In the genomic region with DNA sequence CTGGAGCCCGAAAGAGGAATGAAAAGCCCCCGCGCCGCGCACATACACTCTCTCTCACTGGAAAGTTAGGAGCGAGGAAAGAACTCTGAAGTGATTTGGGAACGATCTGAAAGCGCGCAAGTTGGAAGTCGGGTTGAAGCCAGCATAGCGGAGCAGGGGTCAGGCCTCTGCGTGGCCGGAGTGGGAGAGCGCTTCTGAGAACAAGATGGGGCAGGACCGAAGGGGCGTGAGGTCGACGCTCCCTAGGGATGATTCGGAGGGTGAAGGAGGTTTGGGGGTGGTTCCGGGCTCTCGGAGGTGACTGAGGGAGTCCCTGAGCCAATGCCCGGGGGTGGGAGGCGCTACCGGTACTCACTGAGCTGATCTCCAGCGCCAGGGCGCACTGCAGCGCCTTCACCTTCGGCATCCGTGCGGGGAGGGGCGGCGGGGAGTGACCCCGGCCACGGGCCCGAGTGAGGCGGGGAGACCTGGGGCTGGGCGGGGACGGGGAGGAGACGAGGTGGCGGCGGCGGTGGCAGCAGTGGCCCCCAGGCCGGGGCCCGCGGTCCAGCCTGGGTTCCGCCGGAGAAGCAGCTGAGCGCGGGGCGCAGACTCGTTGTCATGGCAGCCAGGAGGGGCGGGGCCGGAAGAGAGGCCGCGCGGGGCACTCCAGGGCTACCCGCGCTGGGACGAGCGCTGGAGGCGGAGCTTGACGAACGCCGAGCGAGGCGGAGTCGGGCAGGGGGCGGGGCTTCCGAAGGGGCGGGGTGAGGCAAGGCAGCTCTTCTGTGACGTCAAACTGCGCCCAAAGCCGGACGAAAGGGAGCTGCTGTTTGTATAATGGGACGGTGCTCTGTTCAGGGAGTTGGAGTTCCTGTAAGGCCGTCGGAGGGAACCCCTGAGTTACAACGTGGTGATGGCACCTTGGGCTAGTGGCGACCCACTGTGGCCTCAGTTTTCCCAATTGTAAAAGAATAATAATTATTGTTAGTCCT, we compare ENCODE assay signal across 8 cellular contexts. TPM values are rescaled to one million over a fixed set of nuclear protein-coding genes. Genes with fewer than 3 reads are reported as not detected.
DNase-seq lines count a peak whose midpoint lies in the region; ATAC-seq and TF ChIP-seq lines count a peak whose summit lies in the region.

A gene (minus strand): TSS at position 602 of the 974 bp plus-strand sequence. CDS start 196 bp downstream, at position 406.

- peak; percentile 100 for ATAC-seq in GM18502 (IDR thresholded peaks at IDR 0.05; ENCODE audit: poor library complexity, unreplicated experiment)
- ATAC-seq in HG02938 (IDR thresholded peaks at IDR 0.05; ENCODE audit: unreplicated experiment) = peak; percentile 98

- intact Hi-C loops in sigmoid colon (cut with DNase I) = loop anchor here (5.0 kb wide), 1 partner anchor 300 kb away; no protein-coding TSS in a partner anchor

- no peak for TF ChIP-seq EP300 in sigmoid colon (IDR thresholded peaks at IDR 0.05)

- H3K9me3 ChIP-seq in iPS-15b (ENCODE audit: control insufficient read depth, insufficient read depth, low read length) (no peaks in the 10 kb centered on the region), sigmoid colon (no peaks in the 10 kb centered on the region)

- H3K36me3 ChIP-seq in iPS-15b (ENCODE audit: control insufficient read depth, insufficient read depth, low read length) (no peaks in the 10 kb centered on the region), sigmoid colon (no peaks in the 10 kb centered on the region)

- peak; percentile 63 to 79 for TF ChIP-seq POLR2A in sigmoid colon (IDR thresholded peaks at IDR 0.05)

- DNase-seq in NCI-H187 (lab: John Stamatoyannopoulos, UW) (peak; percentile 77 to 92), UCSD-AML1 (lab: John Stamatoyannopoulos, UW; ENCODE audit: unreplicated experiment) (peak; percentile 51), brain pericyte (ENCODE audit: low read depth, low spot score) (peak; percentile 70), sigmoid colon (peak; percentile 99), GF-D8 (lab: John Stamatoyannopoulos, UW) (no peak)

- H3K27me3 ChIP-seq in iPS-15b (ENCODE audit: control insufficient read depth, insufficient read depth, low read length) (no peaks in the 10 kb centered on the region), sigmoid colon (no peaks in the 10 kb centered on the region)

- H3K4me1 ChIP-seq in iPS-15b (ENCODE audit: control insufficient read depth, insufficient read depth, low read length) (peaks cover 6% of the 10 kb centered on the region), sigmoid colon (peaks cover 0 to 29% (median 22%) of the 10 kb centered on the region in 4 donors)

- peak within 1 kb of the TSS; percentile 48 for H3K9ac ChIP-seq in iPS-15b (ENCODE audit: low read depth, low read length)

- TF ChIP-seq CTCF in sigmoid colon (IDR thresholded peaks at IDR 0.05) = no peak

- WGBS in sigmoid colon, 2 donors = 1% methylated on average over 79 of the region's 79 CpGs

- H3K27ac ChIP-seq in sigmoid colon = peak within 1 kb of the TSS; percentile 89 to 96 (median 96)

- peak within 1 kb of the TSS; percentile 79 for H3K4me3 ChIP-seq in iPS-15b (ENCODE audit: low read depth, low read length)
- H3K4me3 ChIP-seq in sigmoid colon = peak within 1 kb of the TSS; percentile 70 to 95 (median 84)

RNA-seq across cellular contexts. Expression of the gene that starts here (rescaled TPM):
- total RNA-seq in sigmoid colon = 10 to 100 TPM; 17.6 to 31.4 (median 19.3) TPM
- polyA plus RNA-seq in sigmoid colon = 1 to 10 TPM; 3.7 to 4.8 (median 3.8) TPM
